Comparison of ENCODE assay signal across 1 cellular context in the genomic region with DNA sequence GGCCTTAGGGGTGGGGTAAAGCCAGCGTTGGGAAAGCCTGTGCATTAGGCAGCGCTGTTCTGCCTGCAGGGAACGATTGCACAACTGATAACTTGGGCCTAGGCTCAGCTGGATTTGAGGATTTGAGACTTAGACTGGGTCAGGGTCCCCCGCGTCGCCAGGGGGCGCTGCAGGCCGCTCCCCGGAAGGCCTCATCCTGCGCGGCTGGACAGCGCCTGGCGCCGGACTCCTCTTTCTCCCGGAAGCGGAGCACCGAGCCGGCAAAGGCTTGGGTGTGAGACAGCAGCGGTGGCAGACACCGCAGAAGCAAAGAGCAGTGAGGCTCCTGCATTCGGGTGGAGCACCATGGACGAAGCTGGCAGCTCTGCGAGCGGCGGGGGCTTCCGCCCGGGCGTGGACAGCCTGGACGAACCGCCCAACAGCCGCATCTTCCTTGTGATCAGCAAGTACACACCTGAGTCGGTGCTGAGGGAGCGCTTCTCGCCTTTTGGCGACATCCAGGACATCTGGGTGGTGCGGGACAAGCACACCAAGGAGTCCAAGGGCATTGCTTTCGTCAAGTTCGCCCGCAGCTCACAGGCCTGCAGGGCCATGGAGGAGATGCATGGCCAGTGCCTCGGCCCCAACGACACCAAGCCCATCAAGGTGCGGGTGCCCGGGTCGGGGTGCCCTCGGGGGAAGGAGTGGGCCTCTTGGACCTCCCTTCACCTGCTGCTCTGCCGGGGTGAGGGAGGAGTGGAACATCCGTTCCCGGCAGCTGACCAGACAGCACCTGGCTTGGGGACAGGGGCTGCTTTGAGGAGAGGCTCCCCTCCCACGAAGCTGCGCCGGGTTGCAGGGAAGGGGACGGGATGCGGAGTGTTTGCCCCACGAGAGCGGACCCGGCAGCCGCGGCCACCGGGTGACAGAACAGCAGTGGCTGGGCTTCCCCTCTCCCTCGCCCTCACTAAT.
TF ChIP-seq lines count a peak whose summit lies in the region.

A gene with protein sequence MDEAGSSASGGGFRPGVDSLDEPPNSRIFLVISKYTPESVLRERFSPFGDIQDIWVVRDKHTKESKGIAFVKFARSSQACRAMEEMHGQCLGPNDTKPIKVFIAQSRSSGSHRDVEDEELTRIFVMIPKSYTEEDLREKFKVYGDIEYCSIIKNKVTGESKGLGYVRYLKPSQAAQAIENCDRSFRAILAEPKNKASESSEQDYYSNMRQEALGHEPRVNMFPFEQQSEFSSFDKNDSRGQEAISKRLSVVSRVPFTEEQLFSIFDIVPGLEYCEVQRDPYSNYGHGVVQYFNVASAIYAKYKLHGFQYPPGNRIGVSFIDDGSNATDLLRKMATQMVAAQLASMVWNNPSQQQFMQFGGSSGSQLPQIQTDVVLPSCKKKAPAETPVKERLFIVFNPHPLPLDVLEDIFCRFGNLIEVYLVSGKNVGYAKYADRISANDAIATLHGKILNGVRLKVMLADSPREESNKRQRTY (plus strand): TSS at position 236 of the 951 bp plus-strand sequence. CDS start 110 bp downstream, at position 346.

TF ChIP-seq in HepG2, 621 proteins besides CTCF, POLR2A, EP300 and RAD21 (continued from another document and continues in another):
- TF ChIP-seq, protein P1, sequence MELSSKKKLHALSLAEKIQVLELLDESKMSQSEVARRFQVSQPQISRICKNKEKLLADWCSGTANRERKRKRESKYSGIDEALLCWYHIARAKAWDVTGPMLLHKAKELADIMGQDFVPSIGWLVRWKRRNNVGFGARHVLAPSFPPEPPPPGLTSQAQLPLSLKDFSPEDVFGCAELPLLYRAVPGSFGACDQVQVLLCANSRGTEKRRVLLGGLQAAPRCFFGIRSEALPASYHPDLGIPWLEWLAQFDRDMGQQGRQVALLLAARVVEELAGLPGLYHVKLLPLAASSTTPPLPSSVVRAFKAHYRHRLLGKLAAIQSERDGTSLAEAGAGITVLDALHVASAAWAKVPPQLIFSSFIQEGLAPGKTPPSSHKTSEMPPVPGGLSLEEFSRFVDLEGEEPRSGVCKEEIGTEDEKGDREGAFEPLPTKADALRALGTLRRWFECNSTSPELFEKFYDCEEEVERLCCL (CRISPR knock-in tag; IDR thresholded peaks at IDR 0.05; ENCODE audit: borderline replicate concordance): peak; percentile 89; the same call in 1 of the 2 replicates
- TF ChIP-seq ZNF777 (CRISPR knock-in tag; IDR thresholded peaks at IDR 0.05) (peak; percentile 69), WIZ (CRISPR knock-in tag; IDR thresholded peaks at IDR 0.05) (peak; percentile 84; the same call in 1 of the 2 replicates), RBM39 (IDR thresholded peaks at IDR 0.05; ENCODE audit: low read depth, low read length, poor library complexity, severe bottlenecking) (peak; percentile 91), RNF2 (conservative IDR thresholded peaks at IDR 0.05; ENCODE audit: low read depth) (peak; percentile 77), SYNCRIP (IDR thresholded peaks at IDR 0.05; ENCODE audit: insufficient read depth, low read depth, low read length) (no peak), ZNF709 (CRISPR knock-in tag; IDR thresholded peaks at IDR 0.05) (peak; percentile 98; the same call in 1 of the 2 replicates), TARDBP (CRISPR knock-in tag; IDR thresholded peaks at IDR 0.05) (peak; percentile 99), RXRA (CRISPR knock-in tag; IDR thresholded peaks at IDR 0.05) (peak; percentile 86), FLYWCH1 (CRISPR knock-in tag; IDR thresholded peaks at IDR 0.05) (no peak), ZNF557 (CRISPR knock-in tag; IDR thresholded peaks at IDR 0.05) (peak; percentile 59; the same call in 1 of the 2 replicates), MLLT10 (CRISPR knock-in tag; IDR thresholded peaks at IDR 0.05) (no peak), HOXA9 (CRISPR knock-in tag; IDR thresholded peaks at IDR 0.05; ENCODE audit: borderline replicate concordance) (peak; percentile 73), MAF1 (CRISPR knock-in tag; IDR thresholded peaks at IDR 0.05; ENCODE audit: borderline replicate concordance) (peak; percentile 94; the same call in 1 of the 2 replicates), ELF3 (CRISPR knock-in tag; IDR thresholded peaks at IDR 0.05) (peak; percentile 99), RXRB (CRISPR knock-in tag; IDR thresholded peaks at IDR 0.05; ENCODE audit: borderline replicate concordance) (peak; percentile 84), ZNF460 (CRISPR knock-in tag; IDR thresholded peaks at IDR 0.05; ENCODE audit: borderline replicate concordance) (no peak; the same call in 1 of the 2 replicates), CREB1 (IDR thresholded peaks at IDR 0.05) (no peak; the same call in 1 of the 2 replicates), CREB1 (CRISPR knock-in tag; IDR thresholded peaks at IDR 0.05) (no peak), ZBTB20 (CRISPR knock-in tag; IDR thresholded peaks at IDR 0.05; ENCODE audit: borderline replicate concordance, low read depth) (peak; percentile 98), ETV6 (CRISPR knock-in tag; conservative IDR thresholded peaks at IDR 0.05) (peak; percentile 90), KAT2B (IDR thresholded peaks at IDR 0.05; ENCODE audit: borderline replicate concordance, low read depth, low read length) (no peak), ZNF496 (CRISPR knock-in tag; IDR thresholded peaks at IDR 0.05; ENCODE audit: insufficient replicate concordance) (no peak), HNRNPK (IDR thresholded peaks at IDR 0.05; ENCODE audit: low read depth, low read length, poor library complexity, severe bottlenecking) (peak; percentile 17), CCAR2 (optimal IDR thresholded peaks at IDR 0.05; ENCODE audit: low read depth, low read length) (peak; percentile 82), TBL1XR1 (IDR thresholded peaks at IDR 0.05; ENCODE audit: borderline replicate concordance, low read length, partially characterized antibody) (peak; percentile 53), ZNF343 (CRISPR knock-in tag; IDR thresholded peaks at IDR 0.05) (peak; percentile 87; the same call in 1 of the 2 replicates), ZFX (CRISPR knock-in tag; IDR thresholded peaks at IDR 0.05; ENCODE audit: low read depth) (peak; percentile 99), MATR3 (CRISPR knock-in tag; IDR thresholded peaks at IDR 0.05) (no peak), ZNF326 (CRISPR knock-in tag; IDR thresholded peaks at IDR 0.05; ENCODE audit: borderline replicate concordance) (no peak), SPEN (CRISPR knock-in tag; IDR thresholded peaks at IDR 0.05; ENCODE audit: low read depth) (peak; percentile 99), ELF1 (CRISPR knock-in tag; IDR thresholded peaks at IDR 0.05) (peak; percentile 100), ZNF256 (CRISPR knock-in tag; conservative IDR thresholded peaks at IDR 0.05) (peak; percentile 55; the same call in 1 of the 2 replicates), ZNF616 (CRISPR knock-in tag; IDR thresholded peaks at IDR 0.05; ENCODE audit: low read depth) (peak; percentile 92), LCORL (IDR thresholded peaks at IDR 0.05) (peak; percentile 44; the same call in 1 of the 2 replicates), LCORL (CRISPR knock-in tag; IDR thresholded peaks at IDR 0.05) (peak; percentile 94), ZMYM2 (CRISPR knock-in tag; IDR thresholded peaks at IDR 0.05) (no peak)
- TF ChIP-seq, protein P2, sequence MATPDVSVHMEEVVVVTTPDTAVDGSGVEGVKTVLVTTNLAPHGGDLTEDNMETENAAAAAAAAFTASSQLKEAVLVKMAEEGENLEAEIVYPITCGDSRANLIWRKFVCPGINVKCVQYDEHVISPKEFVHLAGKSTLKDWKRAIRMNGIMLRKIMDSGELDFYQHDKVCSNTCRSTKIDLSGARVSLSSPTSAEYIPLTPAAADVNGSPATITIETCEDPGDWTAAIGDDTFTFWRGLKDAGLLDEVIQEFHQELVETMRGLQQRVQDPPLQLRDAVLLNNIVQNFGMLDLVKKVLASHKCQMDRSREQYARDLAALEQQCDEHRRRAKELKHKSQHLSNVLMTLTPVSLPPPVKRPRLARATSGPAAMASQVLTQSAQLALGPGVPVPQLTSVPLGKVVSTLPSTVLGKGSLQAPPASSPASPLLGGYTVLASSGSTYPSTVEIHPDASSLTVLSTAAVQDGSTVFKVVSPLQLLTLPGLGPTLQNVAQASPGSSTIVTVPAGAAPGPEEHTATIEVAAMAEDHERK (CRISPR knock-in tag; IDR thresholded peaks at IDR 0.05; ENCODE audit: low read depth): peak; percentile 63; the same call in 1 of the 2 replicates
- TF ChIP-seq, protein P3, sequence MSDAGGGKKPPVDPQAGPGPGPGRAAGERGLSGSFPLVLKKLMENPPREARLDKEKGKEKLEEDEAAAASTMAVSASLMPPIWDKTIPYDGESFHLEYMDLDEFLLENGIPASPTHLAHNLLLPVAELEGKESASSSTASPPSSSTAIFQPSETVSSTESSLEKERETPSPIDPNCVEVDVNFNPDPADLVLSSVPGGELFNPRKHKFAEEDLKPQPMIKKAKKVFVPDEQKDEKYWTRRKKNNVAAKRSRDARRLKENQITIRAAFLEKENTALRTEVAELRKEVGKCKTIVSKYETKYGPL (CRISPR knock-in tag; IDR thresholded peaks at IDR 0.05): 0 out of 2 replicates have a peak, but pooled peaks have one; percentile 89
- TF ChIP-seq, protein P4, sequence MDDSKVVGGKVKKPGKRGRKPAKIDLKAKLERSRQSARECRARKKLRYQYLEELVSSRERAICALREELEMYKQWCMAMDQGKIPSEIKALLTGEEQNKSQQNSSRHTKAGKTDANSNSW (CRISPR knock-in tag; IDR thresholded peaks at IDR 0.05; ENCODE audit: borderline replicate concordance): 0 out of 2 replicates have a peak, but pooled peaks have one; percentile 32
- TF ChIP-seq, protein P5, sequence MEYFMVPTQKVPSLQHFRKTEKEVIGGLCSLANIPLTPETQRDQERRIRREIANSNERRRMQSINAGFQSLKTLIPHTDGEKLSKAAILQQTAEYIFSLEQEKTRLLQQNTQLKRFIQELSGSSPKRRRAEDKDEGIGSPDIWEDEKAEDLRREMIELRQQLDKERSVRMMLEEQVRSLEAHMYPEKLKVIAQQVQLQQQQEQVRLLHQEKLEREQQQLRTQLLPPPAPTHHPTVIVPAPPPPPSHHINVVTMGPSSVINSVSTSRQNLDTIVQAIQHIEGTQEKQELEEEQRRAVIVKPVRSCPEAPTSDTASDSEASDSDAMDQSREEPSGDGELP (IDR thresholded peaks at IDR 0.05; ENCODE audit: borderline replicate concordance, low read depth): peak; percentile 90; the same call in 1 of the 2 replicates
- TF ChIP-seq, protein P6, sequence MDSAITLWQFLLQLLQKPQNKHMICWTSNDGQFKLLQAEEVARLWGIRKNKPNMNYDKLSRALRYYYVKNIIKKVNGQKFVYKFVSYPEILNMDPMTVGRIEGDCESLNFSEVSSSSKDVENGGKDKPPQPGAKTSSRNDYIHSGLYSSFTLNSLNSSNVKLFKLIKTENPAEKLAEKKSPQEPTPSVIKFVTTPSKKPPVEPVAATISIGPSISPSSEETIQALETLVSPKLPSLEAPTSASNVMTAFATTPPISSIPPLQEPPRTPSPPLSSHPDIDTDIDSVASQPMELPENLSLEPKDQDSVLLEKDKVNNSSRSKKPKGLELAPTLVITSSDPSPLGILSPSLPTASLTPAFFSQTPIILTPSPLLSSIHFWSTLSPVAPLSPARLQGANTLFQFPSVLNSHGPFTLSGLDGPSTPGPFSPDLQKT (CRISPR knock-in tag; IDR thresholded peaks at IDR 0.05; ENCODE audit: borderline replicate concordance): peak; percentile 61; the same call in 1 of the 2 replicates
- TF ChIP-seq, protein P7, sequence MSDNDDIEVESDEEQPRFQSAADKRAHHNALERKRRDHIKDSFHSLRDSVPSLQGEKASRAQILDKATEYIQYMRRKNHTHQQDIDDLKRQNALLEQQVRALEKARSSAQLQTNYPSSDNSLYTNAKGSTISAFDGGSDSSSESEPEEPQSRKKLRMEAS (IDR thresholded peaks at IDR 0.05): peak; percentile 83
- TF ChIP-seq, protein P8, sequence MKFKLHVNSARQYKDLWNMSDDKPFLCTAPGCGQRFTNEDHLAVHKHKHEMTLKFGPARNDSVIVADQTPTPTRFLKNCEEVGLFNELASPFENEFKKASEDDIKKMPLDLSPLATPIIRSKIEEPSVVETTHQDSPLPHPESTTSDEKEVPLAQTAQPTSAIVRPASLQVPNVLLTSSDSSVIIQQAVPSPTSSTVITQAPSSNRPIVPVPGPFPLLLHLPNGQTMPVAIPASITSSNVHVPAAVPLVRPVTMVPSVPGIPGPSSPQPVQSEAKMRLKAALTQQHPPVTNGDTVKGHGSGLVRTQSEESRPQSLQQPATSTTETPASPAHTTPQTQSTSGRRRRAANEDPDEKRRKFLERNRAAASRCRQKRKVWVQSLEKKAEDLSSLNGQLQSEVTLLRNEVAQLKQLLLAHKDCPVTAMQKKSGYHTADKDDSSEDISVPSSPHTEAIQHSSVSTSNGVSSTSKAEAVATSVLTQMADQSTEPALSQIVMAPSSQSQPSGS (CRISPR knock-in tag; IDR thresholded peaks at IDR 0.05): peak; percentile 87
- TF ChIP-seq, protein P9, sequence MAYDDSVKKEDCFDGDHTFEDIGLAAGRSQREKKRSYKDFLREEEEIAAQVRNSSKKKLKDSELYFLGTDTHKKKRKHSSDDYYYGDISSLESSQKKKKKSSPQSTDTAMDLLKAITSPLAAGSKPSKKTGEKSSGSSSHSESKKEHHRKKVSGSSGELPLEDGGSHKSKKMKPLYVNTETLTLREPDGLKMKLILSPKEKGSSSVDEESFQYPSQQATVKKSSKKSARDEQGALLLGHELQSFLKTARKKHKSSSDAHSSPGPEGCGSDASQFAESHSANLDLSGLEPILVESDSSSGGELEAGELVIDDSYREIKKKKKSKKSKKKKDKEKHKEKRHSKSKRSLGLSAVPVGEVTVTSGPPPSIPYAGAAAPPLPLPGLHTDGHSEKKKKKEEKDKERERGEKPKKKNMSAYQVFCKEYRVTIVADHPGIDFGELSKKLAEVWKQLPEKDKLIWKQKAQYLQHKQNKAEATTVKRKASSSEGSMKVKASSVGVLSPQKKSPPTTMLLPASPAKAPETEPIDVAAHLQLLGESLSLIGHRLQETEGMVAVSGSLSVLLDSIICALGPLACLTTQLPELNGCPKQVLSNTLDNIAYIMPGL (CRISPR knock-in tag; IDR thresholded peaks at IDR 0.05; ENCODE audit: borderline replicate concordance in 1 of 2, low read depth in 1 of 2): peak; percentile 100
- TF ChIP-seq, protein P10, sequence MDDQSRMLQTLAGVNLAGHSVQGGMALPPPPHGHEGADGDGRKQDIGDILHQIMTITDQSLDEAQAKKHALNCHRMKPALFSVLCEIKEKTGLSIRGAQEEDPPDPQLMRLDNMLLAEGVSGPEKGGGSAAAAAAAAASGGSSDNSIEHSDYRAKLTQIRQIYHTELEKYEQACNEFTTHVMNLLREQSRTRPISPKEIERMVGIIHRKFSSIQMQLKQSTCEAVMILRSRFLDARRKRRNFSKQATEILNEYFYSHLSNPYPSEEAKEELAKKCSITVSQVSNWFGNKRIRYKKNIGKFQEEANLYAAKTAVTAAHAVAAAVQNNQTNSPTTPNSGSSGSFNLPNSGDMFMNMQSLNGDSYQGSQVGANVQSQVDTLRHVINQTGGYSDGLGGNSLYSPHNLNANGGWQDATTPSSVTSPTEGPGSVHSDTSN (CRISPR knock-in tag; IDR thresholded peaks at IDR 0.05; ENCODE audit: borderline replicate concordance): no peak
- TF ChIP-seq, protein P11, sequence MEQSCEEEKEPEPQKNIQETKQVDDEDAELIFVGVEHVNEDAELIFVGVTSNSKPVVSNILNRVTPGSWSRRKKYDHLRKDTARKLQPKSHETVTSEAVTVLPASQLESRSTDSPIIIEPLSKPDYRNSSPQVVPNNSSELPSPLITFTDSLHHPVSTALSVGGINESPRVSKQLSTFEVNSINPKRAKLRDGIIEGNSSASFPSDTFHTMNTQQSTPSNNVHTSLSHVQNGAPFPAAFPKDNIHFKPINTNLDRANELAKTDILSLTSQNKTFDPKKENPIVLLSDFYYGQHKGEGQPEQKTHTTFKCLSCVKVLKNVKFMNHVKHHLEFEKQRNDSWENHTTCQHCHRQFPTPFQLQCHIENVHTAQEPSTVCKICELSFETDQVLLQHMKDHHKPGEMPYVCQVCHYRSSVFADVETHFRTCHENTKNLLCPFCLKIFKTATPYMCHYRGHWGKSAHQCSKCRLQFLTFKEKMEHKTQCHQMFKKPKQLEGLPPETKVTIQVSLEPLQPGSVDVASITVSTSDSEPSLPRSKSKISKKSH (CRISPR knock-in tag; IDR thresholded peaks at IDR 0.05; ENCODE audit: borderline replicate concordance): peak; percentile 98
